ENCODE assay signal across 1 cellular context in the genomic region with DNA sequence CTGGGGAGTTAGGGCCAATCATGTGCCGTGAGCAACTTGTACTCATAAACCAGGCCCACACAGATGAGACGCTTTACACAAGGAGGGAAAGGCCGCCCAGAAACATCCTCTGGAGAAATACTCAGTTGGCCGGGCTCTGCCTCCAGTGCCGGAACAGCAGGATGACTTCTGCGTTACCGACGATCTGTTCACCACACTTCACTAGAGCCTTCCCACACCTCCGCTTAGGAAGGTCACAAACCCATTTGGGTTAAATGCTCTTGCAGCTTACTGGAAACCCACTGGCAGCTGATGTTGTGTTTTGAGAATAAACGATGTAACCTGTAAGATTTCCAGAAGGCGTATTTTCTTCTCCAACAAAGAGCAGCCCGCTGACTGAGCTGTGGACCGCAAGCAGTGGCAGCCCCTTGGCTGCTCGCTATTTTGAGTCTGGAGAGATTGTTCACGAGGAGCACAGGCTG.
TF ChIP-seq lines count a peak whose summit lies in the region.

No MANE protein-coding gene starts in this region.

TF ChIP-seq in HepG2, 621 proteins besides CTCF, POLR2A, EP300 and RAD21 (continued from another document):
- TF ChIP-seq, protein P1, sequence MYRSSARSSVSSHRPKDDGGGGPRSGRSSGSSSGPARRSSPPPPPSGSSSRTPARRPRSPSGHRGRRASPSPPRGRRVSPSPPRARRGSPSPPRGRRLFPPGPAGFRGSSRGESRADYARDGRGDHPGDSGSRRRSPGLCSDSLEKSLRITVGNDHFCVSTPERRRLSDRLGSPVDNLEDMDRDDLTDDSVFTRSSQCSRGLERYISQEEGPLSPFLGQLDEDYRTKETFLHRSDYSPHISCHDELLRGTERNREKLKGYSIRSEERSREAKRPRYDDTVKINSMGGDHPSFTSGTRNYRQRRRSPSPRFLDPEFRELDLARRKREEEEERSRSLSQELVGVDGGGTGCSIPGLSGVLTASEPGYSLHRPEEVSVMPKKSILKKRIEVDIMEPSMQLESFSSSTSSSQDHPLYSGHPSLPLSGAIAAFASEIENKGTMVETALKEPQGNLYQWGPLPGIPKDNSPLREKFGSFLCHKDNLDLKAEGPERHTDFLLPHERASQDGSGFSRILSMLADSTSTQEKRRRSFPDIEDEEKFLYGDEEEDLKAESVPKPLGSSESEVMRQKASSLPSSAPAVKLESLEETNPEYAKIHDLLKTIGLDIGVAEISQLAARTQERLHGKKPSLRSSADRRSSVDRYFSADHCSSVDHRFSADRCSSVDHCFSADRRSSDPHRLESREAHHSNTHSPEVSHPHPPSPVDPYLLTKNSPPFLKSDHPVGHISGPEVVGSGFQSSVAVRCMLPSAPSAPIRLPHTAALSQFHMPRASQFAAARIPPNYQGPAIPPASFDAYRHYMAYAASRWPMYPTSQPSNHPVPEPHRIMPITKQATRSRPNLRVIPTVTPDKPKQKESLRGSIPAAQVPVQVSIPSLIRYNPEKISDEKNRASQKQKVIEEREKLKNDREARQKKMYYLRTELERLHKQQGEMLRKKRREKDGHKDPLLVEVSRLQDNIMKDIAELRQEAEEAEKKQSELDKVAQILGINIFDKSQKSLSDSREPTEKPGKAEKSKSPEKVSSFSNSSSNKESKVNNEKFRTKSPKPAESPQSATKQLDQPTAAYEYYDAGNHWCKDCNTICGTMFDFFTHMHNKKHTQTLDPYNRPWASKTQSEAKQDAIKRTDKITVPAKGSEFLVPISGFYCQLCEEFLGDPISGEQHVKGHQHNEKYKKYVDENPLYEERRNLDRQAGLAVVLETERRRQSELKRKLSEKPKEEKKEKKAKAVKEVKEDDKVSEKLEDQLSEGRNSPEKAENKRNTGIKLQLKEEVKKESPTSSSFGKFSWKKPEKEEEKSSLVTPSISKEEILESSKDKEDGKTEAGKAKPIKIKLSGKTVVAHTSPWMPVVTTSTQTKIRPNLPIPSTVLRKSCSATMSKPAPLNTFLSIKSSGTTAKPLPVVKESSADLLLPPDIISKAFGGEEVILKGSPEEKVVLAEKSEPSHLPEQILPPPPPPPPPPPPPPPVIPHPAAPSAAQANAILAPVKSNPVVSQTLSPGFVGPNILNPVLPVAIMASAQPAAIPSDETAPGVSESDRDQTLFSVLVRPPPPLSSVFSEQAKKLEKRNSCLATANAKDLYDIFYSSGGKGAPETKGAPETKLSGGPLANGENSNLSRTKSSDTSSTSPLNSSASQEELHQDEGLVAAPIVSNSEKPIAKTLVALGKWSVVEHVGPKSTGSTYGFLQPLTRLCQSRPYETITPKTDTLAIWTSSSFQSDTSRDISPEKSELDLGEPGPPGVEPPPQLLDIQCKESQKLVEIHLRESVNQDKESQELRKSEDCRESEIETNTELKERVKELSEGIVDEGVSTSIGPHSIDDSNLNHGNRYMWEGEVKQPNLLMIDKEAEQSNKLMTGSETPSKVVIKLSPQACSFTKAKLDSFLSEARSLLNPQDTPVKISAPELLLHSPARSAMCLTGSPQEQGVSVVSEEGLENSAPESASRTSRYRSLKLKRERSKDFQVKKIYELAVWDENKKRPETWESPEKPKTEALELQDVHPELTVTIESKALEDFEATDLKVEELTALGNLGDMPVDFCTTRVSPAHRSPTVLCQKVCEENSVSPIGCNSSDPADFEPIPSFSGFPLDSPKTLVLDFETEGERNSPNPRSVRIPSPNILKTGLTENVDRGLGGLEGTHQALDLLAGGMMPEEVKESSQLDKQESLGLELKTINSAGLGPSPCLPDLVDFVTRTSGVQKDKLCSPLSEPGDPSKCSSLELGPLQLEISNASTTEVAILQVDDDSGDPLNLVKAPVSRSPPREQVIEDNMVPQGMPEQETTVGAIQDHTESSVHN (CRISPR knock-in tag; IDR thresholded peaks at IDR 0.05) = no peak
- TF ChIP-seq SMAD1 (CRISPR knock-in tag; IDR thresholded peaks at IDR 0.05; ENCODE audit: borderline replicate concordance, low read depth) (no peak), ZNF557 (CRISPR knock-in tag; IDR thresholded peaks at IDR 0.05) (no peak), ZNF775 (CRISPR knock-in tag; IDR thresholded peaks at IDR 0.05; ENCODE audit: borderline replicate concordance) (no peak), ZNF709 (CRISPR knock-in tag; IDR thresholded peaks at IDR 0.05) (no peak), ZNF841 (CRISPR knock-in tag; IDR thresholded peaks at IDR 0.05; ENCODE audit: borderline replicate concordance) (no peak), ZBTB38 (CRISPR knock-in tag; IDR thresholded peaks at IDR 0.05) (no peak), KLF6 (CRISPR knock-in tag; IDR thresholded peaks at IDR 0.05) (no peak), ZNF34 (CRISPR knock-in tag; IDR thresholded peaks at IDR 0.05; ENCODE audit: borderline replicate concordance) (no peak), CEBPB (IDR thresholded peaks at IDR 0.05; ENCODE audit: borderline replicate concordance, low read depth, low read length) (no peak), ZFP62 (CRISPR knock-in tag; IDR thresholded peaks at IDR 0.05) (no peak), GFI1 (CRISPR knock-in tag; IDR thresholded peaks at IDR 0.05; ENCODE audit: borderline replicate concordance) (no peak), ZNF552 (CRISPR knock-in tag; IDR thresholded peaks at IDR 0.05; ENCODE audit: borderline replicate concordance) (no peak), SMYD3 (CRISPR knock-in tag; IDR thresholded peaks at IDR 0.05) (no peak), KDM5B (CRISPR knock-in tag; IDR thresholded peaks at IDR 0.05; ENCODE audit: borderline replicate concordance) (no peak)
- TF ChIP-seq, protein P2, sequence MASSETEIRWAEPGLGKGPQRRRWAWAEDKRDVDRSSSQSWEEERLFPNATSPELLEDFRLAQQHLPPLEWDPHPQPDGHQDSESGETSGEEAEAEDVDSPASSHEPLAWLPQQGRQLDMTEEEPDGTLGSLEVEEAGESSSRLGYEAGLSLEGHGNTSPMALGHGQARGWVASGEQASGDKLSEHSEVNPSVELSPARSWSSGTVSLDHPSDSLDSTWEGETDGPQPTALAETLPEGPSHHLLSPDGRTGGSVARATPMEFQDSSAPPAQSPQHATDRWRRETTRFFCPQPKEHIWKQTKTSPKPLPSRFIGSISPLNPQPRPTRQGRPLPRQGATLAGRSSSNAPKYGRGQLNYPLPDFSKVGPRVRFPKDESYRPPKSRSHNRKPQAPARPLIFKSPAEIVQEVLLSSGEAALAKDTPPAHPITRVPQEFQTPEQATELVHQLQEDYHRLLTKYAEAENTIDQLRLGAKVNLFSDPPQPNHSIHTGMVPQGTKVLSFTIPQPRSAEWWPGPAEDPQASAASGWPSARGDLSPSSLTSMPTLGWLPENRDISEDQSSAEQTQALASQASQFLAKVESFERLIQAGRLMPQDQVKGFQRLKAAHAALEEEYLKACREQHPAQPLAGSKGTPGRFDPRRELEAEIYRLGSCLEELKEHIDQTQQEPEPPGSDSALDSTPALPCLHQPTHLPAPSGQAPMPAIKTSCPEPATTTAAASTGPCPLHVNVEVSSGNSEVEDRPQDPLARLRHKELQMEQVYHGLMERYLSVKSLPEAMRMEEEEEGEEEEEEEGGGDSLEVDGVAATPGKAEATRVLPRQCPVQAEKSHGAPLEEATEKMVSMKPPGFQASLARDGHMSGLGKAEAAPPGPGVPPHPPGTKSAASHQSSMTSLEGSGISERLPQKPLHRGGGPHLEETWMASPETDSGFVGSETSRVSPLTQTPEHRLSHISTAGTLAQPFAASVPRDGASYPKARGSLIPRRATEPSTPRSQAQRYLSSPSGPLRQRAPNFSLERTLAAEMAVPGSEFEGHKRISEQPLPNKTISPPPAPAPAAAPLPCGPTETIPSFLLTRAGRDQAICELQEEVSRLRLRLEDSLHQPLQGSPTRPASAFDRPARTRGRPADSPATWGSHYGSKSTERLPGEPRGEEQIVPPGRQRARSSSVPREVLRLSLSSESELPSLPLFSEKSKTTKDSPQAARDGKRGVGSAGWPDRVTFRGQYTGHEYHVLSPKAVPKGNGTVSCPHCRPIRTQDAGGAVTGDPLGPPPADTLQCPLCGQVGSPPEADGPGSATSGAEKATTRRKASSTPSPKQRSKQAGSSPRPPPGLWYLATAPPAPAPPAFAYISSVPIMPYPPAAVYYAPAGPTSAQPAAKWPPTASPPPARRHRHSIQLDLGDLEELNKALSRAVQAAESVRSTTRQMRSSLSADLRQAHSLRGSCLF (CRISPR knock-in tag; IDR thresholded peaks at IDR 0.05; ENCODE audit: borderline replicate concordance) = no peak
- TF ChIP-seq, protein P3, sequence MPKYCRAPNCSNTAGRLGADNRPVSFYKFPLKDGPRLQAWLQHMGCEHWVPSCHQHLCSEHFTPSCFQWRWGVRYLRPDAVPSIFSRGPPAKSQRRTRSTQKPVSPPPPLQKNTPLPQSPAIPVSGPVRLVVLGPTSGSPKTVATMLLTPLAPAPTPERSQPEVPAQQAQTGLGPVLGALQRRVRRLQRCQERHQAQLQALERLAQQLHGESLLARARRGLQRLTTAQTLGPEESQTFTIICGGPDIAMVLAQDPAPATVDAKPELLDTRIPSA (CRISPR knock-in tag; IDR thresholded peaks at IDR 0.05; ENCODE audit: borderline replicate concordance) = no peak
